ENCODE assay signal across 8 cellular contexts in genomic region chr20:56468317-56469076, GRCh38. TPM values are rescaled to one million over a fixed set of nuclear protein-coding genes. Genes with fewer than 3 reads are reported as not detected.
DNase-seq lines count a peak whose midpoint lies in the region; ATAC-seq and TF ChIP-seq lines count a peak whose summit lies in the region.

TSS of gene RTF2 (plus strand) at chr20:56468627. CDS start at chr20:56468698, 71 bp downstream.

- H3K36me3 Mint-ChIP-seq in GM23338 (ENCODE audit: low read depth): peaks cover 4% of the 10 kb centered on the region; the same call in 2 of the 3 replicates
- peaks cover 0 to 12% (median 7%) of the 10 kb centered on the region in 5 donors for H3K36me3 Mint-ChIP-seq in naive thymus-derived CD4-positive, alpha-beta T cell
- H3K36me3 Mint-ChIP-seq in stimulated activated memory B cell treated with anti-CD40 and anti-IgM and Interleukin-4, amounts not matched to agents 10 μg/mL and 1 μg/mL and 100 μg/mL, for 72 hours: peaks cover 6% of the 10 kb centered on the region

- H3K27me3 Mint-ChIP-seq in GM23338 (ENCODE audit: insufficient read depth, low read depth, poor library complexity): no peaks in the 10 kb centered on the region
- no peaks in the 10 kb centered on the region for H3K27me3 Mint-ChIP-seq in naive thymus-derived CD4-positive, alpha-beta T cell
- no peaks in the 10 kb centered on the region for H3K27me3 Mint-ChIP-seq in stimulated activated memory B cell treated with anti-CD40 and anti-IgM and Interleukin-4, amounts not matched to agents 10 μg/mL and 1 μg/mL and 100 μg/mL, for 72 hours

- no peaks in the 10 kb centered on the region; the same call in 2 of the 3 replicates for H3K9me3 Mint-ChIP-seq in GM23338
- H3K9me3 Mint-ChIP-seq in naive thymus-derived CD4-positive, alpha-beta T cell: peaks cover 0 to 4% (median 0%) of the 10 kb centered on the region in 11 donors
- no peaks in the 10 kb centered on the region for H3K9me3 Mint-ChIP-seq in stimulated activated memory B cell treated with anti-CD40 and anti-IgM and Interleukin-4, amounts not matched to agents 10 μg/mL and 1 μg/mL and 100 μg/mL, for 72 hours

- CTCF ChIA-PET in naive thymus-derived CD4-positive, alpha-beta T cell (lab: Charles Lee): no interaction called here

- H3K36me3 ChIP-seq in GM23338 (ENCODE audit: insufficient read depth) (peaks cover 3% of the 10 kb centered on the region; the same call in 1 of the 2 replicates), fibroblast of lung (ENCODE audit: control insufficient read depth, insufficient read depth, low read length) (peaks cover 2% of the 10 kb centered on the region)
- peaks cover 0 to 14% (median 0%) of the 10 kb centered on the region in 3 experiments for H3K36me3 ChIP-seq in naive thymus-derived CD4-positive, alpha-beta T cell (ENCODE audit: control insufficient read depth in 2 of 3, insufficient read depth in 3 of 3, low read length in 3 of 3)

- peak within 1 kb of the TSS; percentile 100 for H3K4me3 Mint-ChIP-seq in GM23338
- peak within 1 kb of the TSS; percentile 94 to 100 (median 100) for H3K4me3 Mint-ChIP-seq in naive thymus-derived CD4-positive, alpha-beta T cell
- peak within 1 kb of the TSS; percentile 95 for H3K4me3 Mint-ChIP-seq in stimulated activated memory B cell treated with anti-CD40 and anti-IgM and Interleukin-4, amounts not matched to agents 10 μg/mL and 1 μg/mL and 100 μg/mL, for 72 hours

- H4K20me1 ChIP-seq in GM23338 (replicated peaks; ENCODE audit: insufficient read depth): no peaks in the 10 kb centered on the region; the same call in 1 of the 2 replicates
- H4K20me1 ChIP-seq in fibroblast of lung (ENCODE audit: control insufficient read depth, extremely low read depth, insufficient read depth, low read length): no peaks in the 10 kb centered on the region

- POLR2A ChIA-PET in naive thymus-derived CD4-positive, alpha-beta T cell (lab: Charles Lee): interaction anchor here (0.7 to 2.8 kb wide), 10 partner anchors 24 to 110 kb away, joined by 3 to 26 read pairs (median 6); partner anchors contain the start of genes AURKA, CASS4, CSTF1 and FAM210B

- no peaks in the 10 kb centered on the region for H3K9me2 ChIP-seq in GM23338 (ENCODE audit: insufficient read depth)

- H3K4me2 ChIP-seq in GM23338 (peak within 1 kb of the TSS; percentile 97), fibroblast of lung (ENCODE audit: extremely low read depth, insufficient read depth, low read length) (peak within 1 kb of the TSS; percentile 97)

- TF ChIP-seq CTCF in GM23338 (conservative IDR thresholded peaks at IDR 0.05; ENCODE audit: low read depth in 2 of 2) (no peak), fibroblast of lung (conservative IDR thresholded peaks at IDR 0.05 in 1 of 2, IDR thresholded peaks at IDR 0.05 in 1 of 2; ENCODE audit: low read depth in 1 of 2, low read length in 2 of 2) (no peak)

- H3K27me3 ChIP-seq in GM23338 (ENCODE audit: insufficient read depth): no peaks in the 10 kb centered on the region
- no peaks in the 10 kb centered on the region for H3K27me3 ChIP-seq in fibroblast of lung (ENCODE audit: control insufficient read depth, insufficient read depth, low read length)
- no peaks in the 10 kb centered on the region for H3K27me3 ChIP-seq in naive thymus-derived CD4-positive, alpha-beta T cell (ENCODE audit: control insufficient read depth in 2 of 2, insufficient read depth in 2 of 2, low read length in 2 of 2)

- H3K4me3 ChIP-seq in GM23338 (peak within 1 kb of the TSS; percentile 98), fibroblast of lung (replicated peaks in 1 of 4; ENCODE audit: control extremely low read depth in 1 of 4, insufficient read depth in 1 of 4, low read depth in 3 of 4, low read length in 4 of 4) (peak within 1 kb of the TSS; percentile 65 to 100 (median 95))
- peak within 1 kb of the TSS; percentile 74 for H3K4me3 ChIP-seq in naive thymus-derived CD4-positive, alpha-beta T cell (ENCODE audit: low read length)

- peak within 1 kb of the TSS; percentile 98 for H3K27ac Mint-ChIP-seq in GM23338
- peak within 1 kb of the TSS; percentile 95 to 100 (median 99) for H3K27ac Mint-ChIP-seq in naive thymus-derived CD4-positive, alpha-beta T cell
- H3K27ac Mint-ChIP-seq in stimulated activated memory B cell treated with anti-CD40 and anti-IgM and Interleukin-4, amounts not matched to agents 10 μg/mL and 1 μg/mL and 100 μg/mL, for 72 hours: peak within 1 kb of the TSS; percentile 95

- ATAC-seq in GM23338: peak; percentile 99
- ATAC-seq in naive thymus-derived CD4-positive, alpha-beta T cell: peak; percentile 99
- ATAC-seq in stimulated activated memory B cell treated with anti-CD40 and anti-IgM and Interleukin-4, amounts not matched to agents 10 μg/mL and 1 μg/mL and 100 μg/mL, for 72 hours: peak; percentile 99

- DNase-seq in Daoy (ENCODE audit: low read depth) (peak; percentile 97), GM23338 (ENCODE audit: low spot score) (peak; percentile 95), Kasumi-1 (lab: John Stamatoyannopoulos, UW) (peak; percentile 82 to 89), RPMI8226 (peak; percentile 94), fibroblast of lung (ENCODE audit: low read depth in 2 of 2) (peak; percentile 93 to 95)
- peak; percentile 91 to 96 for DNase-seq in activated T-helper 1 cell treated with anti-CD3 and anti-CD28 coated beads, Interleukin-2, amount 50 U/mL, for 16 hours (ENCODE audit: low read depth in 1 of 2, low spot score in 1 of 2)
- peak; percentile 93 to 99 (median 96) for DNase-seq in naive thymus-derived CD4-positive, alpha-beta T cell

- H3K9ac ChIP-seq in fibroblast of lung (ENCODE audit: insufficient read depth, low read length): peak within 1 kb of the TSS; percentile 85

- peaks cover 4% of the 10 kb centered on the region; the same call in 2 of the 3 replicates for H3K4me1 Mint-ChIP-seq in GM23338
- H3K4me1 Mint-ChIP-seq in naive thymus-derived CD4-positive, alpha-beta T cell: peaks cover 27 to 53% (median 48%) of the 10 kb centered on the region in 7 donors
- H3K4me1 Mint-ChIP-seq in stimulated activated memory B cell treated with anti-CD40 and anti-IgM and Interleukin-4, amounts not matched to agents 10 μg/mL and 1 μg/mL and 100 μg/mL, for 72 hours: peaks cover 46% of the 10 kb centered on the region

- H3K4me1 ChIP-seq in GM23338 (ENCODE audit: insufficient read depth) (peaks cover 7% of the 10 kb centered on the region), fibroblast of lung (ENCODE audit: control insufficient read depth, extremely low read depth, insufficient read depth, low read length) (peaks cover 8% of the 10 kb centered on the region)
- H3K4me1 ChIP-seq in naive thymus-derived CD4-positive, alpha-beta T cell (ENCODE audit: control insufficient read depth in 2 of 2, insufficient read depth in 2 of 2, low read length in 2 of 2): peaks cover 28 to 31% of the 10 kb centered on the region in 2 donors

- H3K9me3 ChIP-seq in fibroblast of lung (ENCODE audit: control insufficient read depth, insufficient read depth, low read depth, low read length): no peaks in the 10 kb centered on the region
- no peaks in the 10 kb centered on the region for H3K9me3 ChIP-seq in naive thymus-derived CD4-positive, alpha-beta T cell (ENCODE audit: control insufficient read depth in 2 of 3, low read length in 3 of 3)

- H3K27ac ChIP-seq in GM23338 (ENCODE audit: low read depth) (0 out of 2 replicates have a peak within 1 kb of the TSS, but pooled peaks have one; percentile 74), fibroblast of lung (ENCODE audit: insufficient read depth, low read length) (peak within 1 kb of the TSS; percentile 97)
- H3K27ac ChIP-seq in naive thymus-derived CD4-positive, alpha-beta T cell (ENCODE audit: low read depth, low read length): peak within 1 kb of the TSS; percentile 88

- H2AFZ ChIP-seq in GM23338: peak within 1 kb of the TSS; percentile 97
- peak within 1 kb of the TSS; percentile 66 for H2AFZ ChIP-seq in fibroblast of lung (ENCODE audit: low read length)

- H3K79me2 ChIP-seq in GM23338 (replicated peaks; ENCODE audit: insufficient read depth) (peaks cover 29% of the 10 kb centered on the region), fibroblast of lung (ENCODE audit: control insufficient read depth, insufficient read depth, low read length) (peaks cover 33% of the 10 kb centered on the region)

- intact Hi-C loops in naive thymus-derived CD4-positive, alpha-beta T cell (cut with micrococcal nuclease): loop anchor here (1.0 to 5.0 kb wide), 12 partner anchors 8 to 1921 kb away; partner anchors contain the start of genes AURKA (in 2 of the 2), CASS4 (in 2 of the 2), CSTF1 (in 2 of the 2) and FAM209A (in 1 of the 2)

- no peaks in the 10 kb centered on the region for H3F3A ChIP-seq in GM23338 (replicated peaks; ENCODE audit: low read depth)

TF ChIP-seq in GM23338, 12 proteins besides CTCF, POLR2A, EP300 and RAD21:
- TF ChIP-seq NANOG (IDR thresholded peaks at IDR 0.05; ENCODE audit: borderline replicate concordance): no peak
- peak; percentile 54; the same call in 1 of the 2 replicates for TF ChIP-seq POLR2AphosphoS5 (IDR thresholded peaks at IDR 0.05; ENCODE audit: low read depth)
- peak; percentile 98 for TF ChIP-seq CREB1 (CRISPR knock-in tag; IDR thresholded peaks at IDR 0.05; ENCODE audit: low read depth)
- peak; percentile 79; the same call in 1 of the 2 replicates for TF ChIP-seq ETS1 (IDR thresholded peaks at IDR 0.05)
- TF ChIP-seq ZNF114 (CRISPR knock-in tag; IDR thresholded peaks at IDR 0.05): no peak
- TF ChIP-seq JUNB (IDR thresholded peaks at IDR 0.05; ENCODE audit: unreplicated experiment): no peak
- TF ChIP-seq EZH2 (IDR thresholded peaks at IDR 0.05; ENCODE audit: low read depth, unreplicated experiment): no peak

RNA-seq across cellular contexts. Expression of gene RTF2, which starts in this region (rescaled TPM):
- 81.7 and 87.3 TPM in 2 replicates for total RNA-seq in Daoy (2014; rRNA removed; shearing (Covaris generic))
- total RNA-seq in GM23338 (2014; rRNA removed; shearing (Covaris generic)): 28.2 and 41.1 TPM in 2 replicates
- polyA plus RNA-seq in GM23338 (2016; fragmentation: Nextera tagmentation; extraction: Ambion mirVana): 53.1 and 53.7 TPM in 2 replicates
- 86.3 and 100 TPM in 2 replicates for total RNA-seq in fibroblast of lung
- 107 and 117 TPM in 2 replicates for polyA plus RNA-seq in fibroblast of lung
- 118 and 145 TPM in 2 replicates for polyA plus RNA-seq in fibroblast of lung (2012)
- polyA minus RNA-seq in fibroblast of lung (ENCODE audit: low replicate concordance): 50.0 and 80.3 TPM in 2 replicates
- total RNA-seq in naive thymus-derived CD4-positive, alpha-beta T cell: 100 to 1,000 TPM in 1 of 5 experiments, 10 to 100 TPM in 4; 62.5 to 118 (median 72.0) TPM
- polyA plus RNA-seq in naive thymus-derived CD4-positive, alpha-beta T cell: 100 to 1,000 TPM; 156 to 157 TPM

Comparison
In these comparisons a context has a peak if more than half of its experiments do, and no peak if none do; other contexts are left out.
1. Peak in every context shown above with its lines: DNase-seq, ATAC-seq, H3K4me3 ChIP-seq and H3K27ac ChIP-seq.